1 cellular context compared by ENCODE assay signal in genomic region chr16:1543085-1543896, GRCh38.
TF ChIP-seq lines count a peak whose summit lies in the region.

No MANE protein-coding gene starts in this region.

TF ChIP-seq in IMR-90, 13 proteins besides CTCF, POLR2A, EP300 and RAD21 (continued from another document):
- TF ChIP-seq MAFK (IDR thresholded peaks at IDR 0.05; ENCODE audit: low read depth, low read length): no peak
- TF ChIP-seq CEBPB (IDR thresholded peaks at IDR 0.05; ENCODE audit: low read depth, low read length): no peak
- no peak for TF ChIP-seq RCOR1 (IDR thresholded peaks at IDR 0.05; ENCODE audit: insufficient replicate concordance, low read length)
- no peak for TF ChIP-seq CHD1 (IDR thresholded peaks at IDR 0.05; ENCODE audit: low read depth, low read length)
- no peak for TF ChIP-seq ELK1 (IDR thresholded peaks at IDR 0.05; ENCODE audit: borderline replicate concordance, low read depth, low read length)
